ENCODE assay signal across 1 cellular context in the genomic region with DNA sequence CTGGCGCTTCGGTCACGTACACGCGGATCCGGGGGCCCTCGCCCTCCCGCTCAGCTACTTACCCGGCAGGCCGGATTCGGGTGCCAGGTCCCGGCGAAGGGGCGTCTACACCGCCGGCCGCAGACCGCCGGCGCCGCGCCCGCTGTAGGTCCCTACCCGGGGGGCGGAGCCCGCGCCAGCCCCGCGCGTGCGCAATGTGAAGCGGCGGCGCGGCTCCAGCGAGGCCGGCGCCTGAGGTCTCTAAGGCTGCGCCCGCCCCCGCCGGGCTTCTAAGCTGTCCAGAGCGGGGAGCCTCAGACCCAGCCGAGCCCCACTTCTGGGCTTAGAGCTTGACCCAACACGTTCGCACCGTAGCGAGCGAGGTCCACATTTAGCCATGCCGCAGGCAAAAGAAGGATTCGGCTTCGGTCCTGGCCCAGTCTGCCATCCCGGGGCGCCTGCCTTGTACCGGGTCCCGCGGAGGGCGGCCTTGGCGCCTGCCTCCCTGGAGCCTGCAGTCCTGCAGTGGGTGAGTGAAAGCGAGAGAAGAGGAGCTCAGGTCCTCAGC.
TF ChIP-seq lines count a peak whose summit lies in the region.

A gene with protein sequence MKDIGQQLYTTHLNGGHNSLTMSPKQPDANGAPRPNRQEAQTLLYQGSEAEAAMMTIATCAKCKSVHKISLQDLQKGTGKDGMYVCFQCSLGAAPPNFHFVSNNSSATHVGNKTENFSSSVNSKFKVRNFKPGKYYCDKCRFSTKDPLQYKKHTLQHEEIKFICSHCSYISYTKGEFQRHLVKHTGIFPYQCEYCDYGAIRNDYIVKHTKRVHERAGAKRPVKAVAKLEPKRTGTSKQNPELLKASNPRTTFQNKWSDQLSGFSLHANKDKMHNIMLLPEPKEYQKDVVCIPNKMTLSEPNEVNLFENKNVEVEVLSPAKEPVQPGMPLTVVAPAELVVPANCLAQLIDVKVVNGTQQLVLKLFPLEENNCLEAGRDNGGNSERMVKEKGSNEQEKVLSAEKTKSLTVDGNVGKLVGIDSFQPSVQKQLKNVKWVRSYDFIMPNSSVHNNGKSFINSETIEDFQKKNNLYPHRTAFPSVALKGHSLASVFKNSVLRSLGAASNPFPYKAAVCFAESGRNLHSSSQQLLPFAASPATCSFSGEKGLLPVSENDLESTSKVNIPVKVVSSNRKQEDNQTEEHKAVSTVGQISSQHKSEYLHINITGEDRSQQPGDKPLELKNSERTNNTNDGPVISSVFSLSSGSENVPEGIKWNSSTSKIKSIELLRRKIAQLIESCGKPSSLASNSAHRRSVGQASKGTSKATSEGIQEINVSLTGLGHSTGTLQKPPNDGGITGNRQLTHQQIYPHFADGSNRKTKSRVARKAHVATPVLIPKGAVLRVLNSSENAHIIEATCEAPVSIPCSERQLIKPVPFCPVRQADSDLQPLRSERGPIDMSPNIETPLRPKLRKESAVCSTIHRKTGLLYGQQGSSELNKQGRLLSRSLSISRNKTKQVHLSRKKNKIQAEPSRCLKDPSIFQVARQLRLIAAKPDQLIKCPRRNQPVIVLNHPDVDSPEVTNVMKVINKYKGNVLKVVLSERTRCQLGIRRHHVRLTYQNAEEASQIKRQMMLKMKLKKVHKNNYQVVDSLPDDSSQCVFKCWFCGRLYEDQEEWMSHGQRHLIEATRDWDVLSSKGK (minus strand): TSS at position 172 of the 547 bp plus-strand sequence. CDS start 11,098 bp downstream, outside the sequence.

TF ChIP-seq in SK-N-SH treated with all-trans-retinoic acid at 6 μM for 48 hours, 23 proteins besides CTCF, POLR2A, EP300 and RAD21 (continued from another document):
- TF ChIP-seq, protein P1, sequence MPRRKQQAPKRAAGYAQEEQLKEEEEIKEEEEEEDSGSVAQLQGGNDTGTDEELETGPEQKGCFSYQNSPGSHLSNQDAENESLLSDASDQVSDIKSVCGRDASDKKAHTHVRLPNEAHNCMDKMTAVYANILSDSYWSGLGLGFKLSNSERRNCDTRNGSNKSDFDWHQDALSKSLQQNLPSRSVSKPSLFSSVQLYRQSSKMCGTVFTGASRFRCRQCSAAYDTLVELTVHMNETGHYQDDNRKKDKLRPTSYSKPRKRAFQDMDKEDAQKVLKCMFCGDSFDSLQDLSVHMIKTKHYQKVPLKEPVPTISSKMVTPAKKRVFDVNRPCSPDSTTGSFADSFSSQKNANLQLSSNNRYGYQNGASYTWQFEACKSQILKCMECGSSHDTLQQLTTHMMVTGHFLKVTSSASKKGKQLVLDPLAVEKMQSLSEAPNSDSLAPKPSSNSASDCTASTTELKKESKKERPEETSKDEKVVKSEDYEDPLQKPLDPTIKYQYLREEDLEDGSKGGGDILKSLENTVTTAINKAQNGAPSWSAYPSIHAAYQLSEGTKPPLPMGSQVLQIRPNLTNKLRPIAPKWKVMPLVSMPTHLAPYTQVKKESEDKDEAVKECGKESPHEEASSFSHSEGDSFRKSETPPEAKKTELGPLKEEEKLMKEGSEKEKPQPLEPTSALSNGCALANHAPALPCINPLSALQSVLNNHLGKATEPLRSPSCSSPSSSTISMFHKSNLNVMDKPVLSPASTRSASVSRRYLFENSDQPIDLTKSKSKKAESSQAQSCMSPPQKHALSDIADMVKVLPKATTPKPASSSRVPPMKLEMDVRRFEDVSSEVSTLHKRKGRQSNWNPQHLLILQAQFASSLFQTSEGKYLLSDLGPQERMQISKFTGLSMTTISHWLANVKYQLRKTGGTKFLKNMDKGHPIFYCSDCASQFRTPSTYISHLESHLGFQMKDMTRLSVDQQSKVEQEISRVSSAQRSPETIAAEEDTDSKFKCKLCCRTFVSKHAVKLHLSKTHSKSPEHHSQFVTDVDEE (CRISPR knock-in tag; IDR thresholded peaks at IDR 0.05), result no peak
- no peak for TF ChIP-seq TCF4 (CRISPR knock-in tag; IDR thresholded peaks at IDR 0.05; ENCODE audit: borderline replicate concordance)
- no peak for TF ChIP-seq ZNF8 (CRISPR knock-in tag; IDR thresholded peaks at IDR 0.05)
- no peak for TF ChIP-seq ESRRG (CRISPR knock-in tag; IDR thresholded peaks at IDR 0.05)
- TF ChIP-seq, protein P2, sequence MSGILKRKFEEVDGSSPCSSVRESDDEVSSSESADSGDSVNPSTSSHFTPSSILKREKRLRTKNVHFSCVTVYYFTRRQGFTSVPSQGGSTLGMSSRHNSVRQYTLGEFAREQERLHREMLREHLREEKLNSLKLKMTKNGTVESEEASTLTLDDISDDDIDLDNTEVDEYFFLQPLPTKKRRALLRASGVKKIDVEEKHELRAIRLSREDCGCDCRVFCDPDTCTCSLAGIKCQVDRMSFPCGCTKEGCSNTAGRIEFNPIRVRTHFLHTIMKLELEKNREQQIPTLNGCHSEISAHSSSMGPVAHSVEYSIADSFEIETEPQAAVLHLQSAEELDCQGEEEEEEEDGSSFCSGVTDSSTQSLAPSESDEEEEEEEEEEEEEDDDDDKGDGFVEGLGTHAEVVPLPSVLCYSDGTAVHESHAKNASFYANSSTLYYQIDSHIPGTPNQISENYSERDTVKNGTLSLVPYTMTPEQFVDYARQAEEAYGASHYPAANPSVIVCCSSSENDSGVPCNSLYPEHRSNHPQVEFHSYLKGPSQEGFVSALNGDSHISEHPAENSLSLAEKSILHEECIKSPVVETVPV (CRISPR knock-in tag; IDR thresholded peaks at IDR 0.05), result no peak
- TF ChIP-seq, protein P3, sequence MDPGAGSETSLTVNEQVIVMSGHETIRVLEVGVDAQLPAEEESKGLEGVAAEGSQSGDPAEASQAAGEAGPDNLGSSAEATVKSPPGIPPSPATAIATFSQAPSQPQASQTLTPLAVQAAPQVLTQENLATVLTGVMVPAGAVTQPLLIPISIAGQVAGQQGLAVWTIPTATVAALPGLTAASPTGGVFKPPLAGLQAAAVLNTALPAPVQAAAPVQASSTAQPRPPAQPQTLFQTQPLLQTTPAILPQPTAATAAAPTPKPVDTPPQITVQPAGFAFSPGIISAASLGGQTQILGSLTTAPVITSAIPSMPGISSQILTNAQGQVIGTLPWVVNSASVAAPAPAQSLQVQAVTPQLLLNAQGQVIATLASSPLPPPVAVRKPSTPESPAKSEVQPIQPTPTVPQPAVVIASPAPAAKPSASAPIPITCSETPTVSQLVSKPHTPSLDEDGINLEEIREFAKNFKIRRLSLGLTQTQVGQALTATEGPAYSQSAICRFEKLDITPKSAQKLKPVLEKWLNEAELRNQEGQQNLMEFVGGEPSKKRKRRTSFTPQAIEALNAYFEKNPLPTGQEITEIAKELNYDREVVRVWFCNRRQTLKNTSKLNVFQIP (CRISPR knock-in tag; IDR thresholded peaks at IDR 0.05; ENCODE audit: borderline replicate concordance, low read depth), result no peak
